In the genomic region with DNA sequence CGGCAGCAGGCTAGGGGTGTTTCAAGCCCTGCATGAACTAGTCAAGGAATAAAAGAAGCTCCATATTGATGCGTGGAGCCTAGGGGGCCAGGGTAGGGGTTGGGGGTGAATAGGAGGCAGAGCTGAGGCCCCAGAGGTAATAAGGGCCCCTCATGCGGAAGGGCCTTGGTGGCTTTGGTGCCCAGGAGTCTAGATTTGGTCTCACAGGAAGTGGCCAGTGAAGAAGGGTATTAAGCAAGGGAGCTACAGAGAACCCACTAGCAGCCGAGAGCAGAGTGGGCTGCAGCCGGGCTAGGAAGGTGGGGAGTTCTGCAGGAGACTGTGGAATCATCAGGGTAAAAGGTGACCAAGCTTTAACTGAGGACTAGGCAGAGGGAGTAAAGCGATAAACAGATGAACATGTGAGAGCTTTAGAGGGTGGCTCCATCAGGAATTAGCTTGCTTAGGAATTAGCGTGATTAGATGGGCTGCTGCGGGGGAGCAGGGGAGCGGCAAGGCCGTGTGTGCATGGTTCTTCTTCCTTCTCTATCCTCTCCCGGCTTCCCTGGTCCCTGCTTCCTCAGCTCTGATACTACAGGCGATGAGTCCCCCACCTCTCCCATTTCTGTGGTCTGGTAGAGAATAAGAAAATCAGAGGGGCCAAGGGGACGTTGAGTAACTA, we compare ENCODE assay signal across 24 cellular contexts. TPM values are rescaled to one million over a fixed set of nuclear protein-coding genes. Genes with fewer than 3 reads are reported as not detected.
DNase-seq lines count a peak whose midpoint lies in the region; ATAC-seq, FAIRE-seq and TF ChIP-seq lines count a peak whose summit lies in the region.
"Had no signal": no experiment of that assay in that cellular context is flagged by ENCODE, and none has a peak within 500 bp of the region (broad histone marks: within the 10 kb centered on the region; RNA-seq: fewer than 3 reads in every experiment).

No MANE protein-coding gene starts in this region.

- ATAC-seq in HG03097 (IDR thresholded peaks at IDR 0.05; ENCODE audit: low FRiP score, unreplicated experiment) (no peak), GM18498 (IDR thresholded peaks at IDR 0.05; ENCODE audit: unreplicated experiment) (no peak)
- ATAC-seq in activated CD4-positive, CD25-positive, alpha-beta regulatory T cell treated with anti-CD3 and anti-CD28 coated beads, Interleukin-2, amount 50 U/mL, for 24 hours: no peak
- ATAC-seq: Panc1 had no signal

- no peaks in the 10 kb centered on the region for H3K36me3 ChIP-seq in spleen
- H3K36me3 ChIP-seq: MG63 had no signal

- no peak for TF ChIP-seq POLR2A in spleen (IDR thresholded peaks at IDR 0.05)

- FAIRE-seq in D721Med (lab: Jason Lieb, UNC): no peak
- FAIRE-seq: H1 had no signal

- H3K4me1 ChIP-seq in spleen: peaks cover 0 to 16% (median 0%) of the 10 kb centered on the region in 6 donors

- H3K27ac ChIP-seq in spleen: no peak overlapping the region
- H3K27ac ChIP-seq: RWPE1, SK-N-MC had no signal

- no peaks in the 10 kb centered on the region for H3K27me3 ChIP-seq in spleen (replicated peaks in 1 of 7)
- H3K27me3 ChIP-seq: MG63 had no signal

- WGBS in spleen, 5 donors: 82 to 88% (median 86%) methylated on average over 13 of the region's 13 CpGs

- no peak overlapping the region for H3K4me3 ChIP-seq in spleen
- H3K4me3 ChIP-seq: MG63, SK-N-MC had no signal

- no peak for TF ChIP-seq CTCF in D721Med (IDR thresholded peaks at IDR 0.05; ENCODE audit: insufficient read depth, missing control alignments)
- no peak for TF ChIP-seq CTCF in spleen (IDR thresholded peaks at IDR 0.05 in 8 of 11, conservative IDR thresholded peaks at IDR 0.05 in 3 of 11)

- no peaks in the 10 kb centered on the region for H3K9me3 ChIP-seq in spleen
- H3K9me3 ChIP-seq: MG63 had no signal

- intact Hi-C loops in spleen (cut with DNase I; ENCODE audit: low total_unique reads): no loop called here

- DNase-seq in D721Med (ENCODE audit: insufficient read length, low spot score) (peak; percentile 57), NCI-H82 treated with DMSO at 0.1 percent for 48 hours (lab: John Stamatoyannopoulos, UW; ENCODE audit: unreplicated experiment) (peak; percentile 91), iPS-NIHi7 (ENCODE audit: extremely low spot score) (peak; percentile 5), spleen (peak; percentile 52)
- DNase-seq: Calu3; CD8-positive, alpha-beta memory T cell; HCEC 1CT; IMR-90; KG1; MG63; NCI-H2029 treated with DMSO at 0.1 percent for 48 hours; NCI-H446 treated with DMSO at 0.1 percent for 48 hours; NCI-H526; SHP77 treated with DMSO at 0.1 percent for 48 hours had no signal

RNA-seq across cellular contexts. Expression of a gene that starts 9.8 kb away (rescaled TPM):
- total RNA-seq in spleen: 10 to 100 TPM; 17.2 to 32.9 (median 21.9) TPM
- 10 to 100 TPM; 22.7 to 42.9 (median 34.1) TPM for polyA plus RNA-seq in spleen
- total RNA-seq: Calu3, Daoy, G401 had no signal

RNA-seq across cellular contexts. Expression of a gene that starts 10.0 kb away (rescaled TPM):
- total RNA-seq in spleen: 100 to 1,000 TPM in 2 of 7 donors, 10 to 100 TPM in 5; 74.0 to 121 (median 87.2) TPM
- polyA plus RNA-seq in spleen: 10 to 100 TPM; 51.3 to 94.7 (median 56.6) TPM
- total RNA-seq: Calu3 had no signal

RNA-seq across cellular contexts. Expression of a gene that starts 30.0 kb away (rescaled TPM):
- total RNA-seq in spleen: 10 to 100 TPM in 2 of 7 donors, 1 to 10 TPM in 5; 1.5 to 12.2 (median 6.9) TPM
- 1 to 10 TPM in 1 of 3 donors, under 1 TPM in 2; 0.80 to 2.1 (median 0.96) TPM for polyA plus RNA-seq in spleen
- total RNA-seq: Calu3; CD8-positive, alpha-beta memory T cell; OCI-LY7 had no signal

Comparison
In these comparisons a context has a peak if more than half of its experiments do, and no peak if none do; other contexts are left out.
1. DNase-seq: peak in every context shown above with its lines; median percentile 91 in NCI-H82 treated with DMSO at 0.1 percent for 48 hours; 57 in D721Med; 52 in spleen; 5 in iPS-NIHi7.